Comparison of ENCODE assay signal across 8 cellular contexts in the genomic region with DNA sequence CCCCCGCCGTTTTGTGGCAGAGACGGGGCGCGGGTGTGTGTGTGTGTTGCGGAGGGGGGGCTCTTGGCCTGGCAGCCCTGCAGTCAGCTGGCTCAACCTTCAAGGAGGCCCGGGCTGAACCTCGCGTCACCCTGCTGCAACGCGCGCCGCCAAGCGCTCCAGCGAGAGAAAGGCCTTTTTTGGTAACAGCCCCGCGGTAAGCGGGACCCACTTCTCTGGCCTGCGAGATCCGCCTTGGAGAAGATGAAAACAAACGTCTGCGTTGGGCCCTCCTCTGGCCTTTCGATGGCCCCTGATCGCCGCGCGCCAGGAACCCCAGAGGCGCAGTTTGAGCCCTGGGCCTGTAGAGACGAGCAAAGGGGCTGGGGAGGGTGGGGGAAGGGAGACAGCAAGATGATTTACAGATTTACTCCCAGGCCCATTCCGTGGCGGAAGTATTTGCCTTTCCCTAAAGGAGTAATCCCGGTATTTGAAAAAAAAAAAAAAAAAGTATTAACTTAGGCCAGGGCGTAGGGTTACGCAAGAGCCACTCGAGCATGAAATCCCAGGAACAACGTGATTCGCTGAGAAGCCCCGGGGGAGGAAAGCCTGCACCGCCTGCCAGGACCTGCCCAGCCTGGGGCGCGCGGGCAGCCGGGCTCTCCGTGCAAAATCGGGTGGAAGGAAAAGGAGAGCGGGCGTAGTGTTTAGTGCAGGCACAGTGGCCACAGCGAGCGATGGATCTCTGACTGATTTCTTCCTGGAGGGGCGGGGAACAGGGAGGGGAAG. TPM values are rescaled to one million over a fixed set of nuclear protein-coding genes. Genes with fewer than 3 reads are reported as not detected.
DNase-seq lines count a peak whose midpoint lies in the region; ATAC-seq, FAIRE-seq and TF ChIP-seq lines count a peak whose summit lies in the region.

No MANE protein-coding gene starts in this region.

- DNase-seq in GM12865 (ENCODE audit: low read depth) = peak; percentile 86
- peak; percentile 61 for DNase-seq in NT2/D1 (ENCODE audit: low read depth, low spot score)
- DNase-seq in activated T-cell treated with anti-CD3 and anti-CD28 coated beads for 1 hour (ENCODE audit: low read depth) = peak; percentile 62
- DNase-seq in endothelial cell of umbilical vein (ENCODE audit: low read depth, low spot score) = peak; percentile 91
- DNase-seq in midbrain (lab: John Stamatoyannopoulos, UW) = peak; percentile 79
- DNase-seq in stimulated activated CD8-positive, alpha-beta memory T cell treated with anti-CD3 and anti-CD28 coated beads, Interleukin-4, amount 100 ng/mL, for 24 hours (ENCODE audit: low read depth) = peak; percentile 71

- H3K27ac ChIP-seq in HUES6 (ENCODE audit: low read depth, low read length) (peak overlapping the region; percentile 92), endothelial cell of umbilical vein (ENCODE audit: insufficient read depth, low read depth, low read length) (peak overlapping the region; percentile 99)

- H3K4me2 ChIP-seq in endothelial cell of umbilical vein (ENCODE audit: insufficient read depth, low read length) = peak overlapping the region; percentile 79

- no peaks in the 10 kb centered on the region for H3K79me2 ChIP-seq in endothelial cell of umbilical vein (ENCODE audit: control insufficient read depth, insufficient read depth, low read length)

- no TSS peak for BruUV-seq in endothelial cell of umbilical vein (replicated peaks; lab: Mats Ljungman, UMichigan)

- H4K20me1 ChIP-seq in endothelial cell of umbilical vein (replicated peaks; ENCODE audit: control insufficient read depth, extremely low read depth, insufficient read depth, low read length) = no peaks in the 10 kb centered on the region

- FAIRE-seq in endothelial cell of umbilical vein (lab: Jason Lieb, UNC) = peak; percentile 8

- CTCF ChIA-PET in endothelial cell of umbilical vein (lab: Charles Lee) = interaction anchor here (0.6 to 1.5 kb wide), 5 partner anchors 9 to 120 kb away, joined by 3 to 5 read pairs (median 4); no protein-coding TSS in a partner anchor

- peak overlapping the region; percentile 94 for H3K9ac ChIP-seq in HUES6 (ENCODE audit: low read length)
- H3K9ac ChIP-seq in NT2/D1 (ENCODE audit: insufficient read length, low read depth) = peak overlapping the region; percentile 77
- peak overlapping the region; percentile 96 for H3K9ac ChIP-seq in endothelial cell of umbilical vein (replicated peaks; ENCODE audit: extremely low read depth, insufficient read depth, low read length)

- POLR2A ChIA-PET in endothelial cell of umbilical vein (lab: Charles Lee) = interaction anchor here (1.2 kb wide), 1 partner anchor 9 kb away, joined by 5 read pairs; no protein-coding TSS in a partner anchor

- dilution Hi-C loops in endothelial cell of umbilical vein (cut with MboI; ENCODE audit: extremely low pct_ligation_motif_present, low sequenced_read_pairs) = no loop called here

- no peaks in the 10 kb centered on the region for H3K36me3 ChIP-seq in HUES6 (ENCODE audit: control insufficient read depth, insufficient read depth, low read length)
- no peaks in the 10 kb centered on the region for H3K36me3 ChIP-seq in NT2/D1 (ENCODE audit: insufficient read depth, insufficient read length, low read length)
- H3K36me3 ChIP-seq in endothelial cell of umbilical vein (ENCODE audit: control insufficient read depth in 2 of 2, extremely low read depth in 1 of 2, insufficient read depth in 2 of 2, low read length in 2 of 2) = no peaks in the 10 kb centered on the region

- H3K4me3 ChIP-seq in GM12865 (ENCODE audit: low read depth, low read length) (peak overlapping the region; percentile 89), HUES6 (ENCODE audit: low read depth, low read length) (peak overlapping the region; percentile 57), NT2/D1 (ENCODE audit: insufficient read length, low read depth) (peak overlapping the region; percentile 42), endothelial cell of umbilical vein (replicated peaks in 1 of 3; ENCODE audit: insufficient read depth in 1 of 3, low read depth in 1 of 3, low read length in 3 of 3) (peak overlapping the region; percentile 20 to 48 (median 26))

- H3K9me1 ChIP-seq in endothelial cell of umbilical vein (replicated peaks; ENCODE audit: control insufficient read depth, extremely low read depth, insufficient read depth, low read length) = no peaks in the 10 kb centered on the region

- ATAC-seq in GM19035 (IDR thresholded peaks at IDR 0.05; ENCODE audit: unreplicated experiment) = no peak

- H3K27me3 ChIP-seq in HUES6 (ENCODE audit: control insufficient read depth, insufficient read depth, low read length) (no peaks in the 10 kb centered on the region), NT2/D1 (ENCODE audit: insufficient read depth, insufficient read length) (peaks cover 6% of the 10 kb centered on the region), endothelial cell of umbilical vein (ENCODE audit: control insufficient read depth in 2 of 2, insufficient read depth in 2 of 2, low read length in 2 of 2) (no peaks in the 10 kb centered on the region)

- TF ChIP-seq CTCF in GM12865 (IDR thresholded peaks at IDR 0.05; ENCODE audit: insufficient read depth, low read depth, low read length, missing control alignments) = peak; percentile 0
- peak in 1 of 2 donors; percentile 17 for TF ChIP-seq CTCF in endothelial cell of umbilical vein (IDR thresholded peaks at IDR 0.05; ENCODE audit: extremely low read depth in 1 of 2, insufficient read depth in 1 of 2, low read depth in 1 of 2, low read length in 2 of 2)

- intact Hi-C loops in endothelial cell of umbilical vein (cut with micrococcal nuclease) = loop anchor here (1.0 kb wide), 3 partner anchors 7 to 288 kb away; partner anchors contain the start of gene GSTZ1

- H3K9me3 ChIP-seq in HUES6 (ENCODE audit: control insufficient read depth, insufficient read depth, low read depth, low read length) = no peaks in the 10 kb centered on the region
- no peaks in the 10 kb centered on the region for H3K9me3 ChIP-seq in NT2/D1 (ENCODE audit: insufficient read depth, low read length)
- no peaks in the 10 kb centered on the region for H3K9me3 ChIP-seq in endothelial cell of umbilical vein (replicated peaks; ENCODE audit: control insufficient read depth, insufficient read depth, low read length)

- H2AFZ ChIP-seq in endothelial cell of umbilical vein (ENCODE audit: low read depth, low read length) = peak overlapping the region; percentile 47

- TF ChIP-seq POLR2A in endothelial cell of umbilical vein (IDR thresholded peaks at IDR 0.05; ENCODE audit: low read depth, low read length) = no peak

- H3K4me1 ChIP-seq in HUES6 (ENCODE audit: control insufficient read depth, insufficient read depth, low read length) (peaks cover 53% of the 10 kb centered on the region), NT2/D1 (ENCODE audit: insufficient read depth, insufficient read length) (peaks cover 2% of the 10 kb centered on the region), endothelial cell of umbilical vein (ENCODE audit: control insufficient read depth, extremely low read depth, insufficient read depth, low read length) (peaks cover 54% of the 10 kb centered on the region)

TF ChIP-seq in endothelial cell of umbilical vein, 7 proteins besides CTCF, POLR2A, EP300 and RAD21:
- TF ChIP-seq FOS (IDR thresholded peaks at IDR 0.05; ENCODE audit: borderline replicate concordance, insufficient read depth, low read length) (no peak), MYC (IDR thresholded peaks at IDR 0.05; ENCODE audit: low read depth, low read length) (no peak), POLR2AphosphoS5 (IDR thresholded peaks at IDR 0.05; ENCODE audit: insufficient read depth, low read depth, low read length) (no peak), EZH2 (IDR thresholded peaks at IDR 0.05; ENCODE audit: borderline replicate concordance, low read depth, low read length, severe bottlenecking) (no peak), JUN (IDR thresholded peaks at IDR 0.05; ENCODE audit: borderline replicate concordance, insufficient read depth, insufficient read length, low read depth) (no peak), GATA2 (IDR thresholded peaks at IDR 0.05; ENCODE audit: insufficient read depth, insufficient read length, low read depth, low read length) (no peak)
- TF ChIP-seq, protein P1, sequence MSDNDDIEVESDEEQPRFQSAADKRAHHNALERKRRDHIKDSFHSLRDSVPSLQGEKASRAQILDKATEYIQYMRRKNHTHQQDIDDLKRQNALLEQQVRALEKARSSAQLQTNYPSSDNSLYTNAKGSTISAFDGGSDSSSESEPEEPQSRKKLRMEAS (IDR thresholded peaks at IDR 0.05; ENCODE audit: insufficient read depth, insufficient read length) = no peak
TF ChIP-seq in endothelial cell of umbilical vein: peak in this region for 0.

RNA-seq across cellular contexts. Expression of gene IRF2BPL, which starts 4.5 kb away (rescaled TPM):
- 23.1 and 23.3 TPM in 2 replicates for total RNA-seq in endothelial cell of umbilical vein
- 9.3 and 11.8 TPM in 2 replicates for polyA plus RNA-seq in endothelial cell of umbilical vein
- polyA plus RNA-seq in endothelial cell of umbilical vein (2011; cell fraction: cytosol; rRNA removed) = 5.0 and 8.9 TPM in 2 replicates
- polyA plus RNA-seq in endothelial cell of umbilical vein (2011; cell fraction: nucleus; rRNA removed) = 8.3 and 11.8 TPM in 2 replicates
- 9.8 and 13.7 TPM in 2 replicates for polyA plus RNA-seq in endothelial cell of umbilical vein (2012)
- polyA minus RNA-seq in endothelial cell of umbilical vein = 6.5 and 8.8 TPM in 2 replicates
- polyA minus RNA-seq in endothelial cell of umbilical vein (2011; cell fraction: cytosol; rRNA and poly(A)+ RNA removed) = 14.1 TPM
- 4.9 and 14.9 TPM in 2 replicates for polyA minus RNA-seq in endothelial cell of umbilical vein (2011; cell fraction: nucleus; rRNA and poly(A)+ RNA removed)

Comparison
In these comparisons a context has a peak if more than half of its experiments do, and no peak if none do; other contexts are left out.
1. H3K4me3 ChIP-seq: peak in every context shown above with its lines; median percentile 89 in GM12865; 57 in HUES6; 42 in NT2/D1; 26 in endothelial cell of umbilical vein.